8 cellular contexts compared by ENCODE assay signal in genomic region chr15:60006808-60007346, GRCh38. TPM values are rescaled to one million over a fixed set of nuclear protein-coding genes. Genes with fewer than 3 reads are reported as not detected.
A peak's percentile ranks its signal among the peaks of the same experiment; 100 is the strongest.
DNase-seq lines count a peak whose midpoint lies in the region; ATAC-seq and TF ChIP-seq lines count a peak whose summit lies in the region.

No MANE protein-coding gene starts in this region.

- no peak overlapping the region for H3K9ac ChIP-seq in BLaER1

- peaks cover 24 to 47% of the 10 kb centered on the region in 2 donors for H3K4me1 Mint-ChIP-seq in natural killer cell

- 14 to 16% methylated on average over 6 of the region's 6 CpGs for WGBS in gastroesophageal sphincter (ENCODE audit: low coverage in 1 of 2), 2 donors

- H3K4me3 Mint-ChIP-seq in natural killer cell = peak overlapping the region; percentile 96

- no peak overlapping the region for H3K27ac ChIP-seq in BLaER1
- peak overlapping the region; percentile 66 for H3K27ac ChIP-seq in KOPT-K1 (ENCODE audit: low read depth, low read length, poor library complexity, severe bottlenecking)
- no peak overlapping the region for H3K27ac ChIP-seq in gastroesophageal sphincter

- H4K20me1 ChIP-seq in BLaER1 = peaks cover 89% of the 10 kb centered on the region

- peak overlapping the region; percentile 81 for H3K4me2 ChIP-seq in BLaER1

- TF ChIP-seq CTCF in cardiac fibroblast (IDR thresholded peaks at IDR 0.05; ENCODE audit: low read depth, low read length) = no peak
- TF ChIP-seq CTCF in natural killer cell (IDR thresholded peaks at IDR 0.05) = no peak
- TF ChIP-seq CTCF in gastroesophageal sphincter (IDR thresholded peaks at IDR 0.05) = no peak

- H3K9me3 ChIP-seq in BLaER1 (peaks cover 26% of the 10 kb centered on the region), KOPT-K1 (ENCODE audit: insufficient read depth, low read length, poor library complexity, severe bottlenecking) (no peaks in the 10 kb centered on the region), gastroesophageal sphincter (no peaks in the 10 kb centered on the region)

- H3K36me3 ChIP-seq in BLaER1 = no peaks in the 10 kb centered on the region
- H3K36me3 ChIP-seq in KOPT-K1 (ENCODE audit: insufficient read depth, low read length) = no peaks in the 10 kb centered on the region
- no peaks in the 10 kb centered on the region for H3K36me3 ChIP-seq in gastroesophageal sphincter

- ATAC-seq in natural killer cell (no peak), gastroesophageal sphincter (no peak), HG03175 (IDR thresholded peaks at IDR 0.05; ENCODE audit: unreplicated experiment) (no peak)

- H3K27ac Mint-ChIP-seq in natural killer cell = peak overlapping the region; percentile 72 to 93

- no peak for TF ChIP-seq EP300 in gastroesophageal sphincter (IDR thresholded peaks at IDR 0.05)

- TF ChIP-seq POLR2A in gastroesophageal sphincter (IDR thresholded peaks at IDR 0.05) = no peak

- peaks cover 74 to 86% of the 10 kb centered on the region in 2 donors for H3K27me3 Mint-ChIP-seq in natural killer cell (ENCODE audit: low read depth in 2 of 2)

- H3K9me3 Mint-ChIP-seq in natural killer cell = no peaks in the 10 kb centered on the region

- no peak for DNase-seq in cardiac fibroblast (ENCODE audit: low read depth in 2 of 2)
- DNase-seq in natural killer cell = no peak
- DNase-seq in pons (ENCODE audit: low spot score) = no peak
- DNase-seq in NCI-H82 (lab: John Stamatoyannopoulos, UW) = no peak

- peaks cover 100% of the 10 kb centered on the region for H3K27me3 ChIP-seq in BLaER1
- peaks cover 100% of the 10 kb centered on the region for H3K27me3 ChIP-seq in gastroesophageal sphincter

- H3K4me3 ChIP-seq in BLaER1 = peak overlapping the region; percentile 63
- peak overlapping the region; percentile 43 to 49 for H3K4me3 ChIP-seq in cardiac fibroblast (replicated peaks in 1 of 2; ENCODE audit: low read depth in 2 of 2, low read length in 2 of 2)
- H3K4me3 ChIP-seq in gastroesophageal sphincter = peak overlapping the region in 1 of 2 donors; percentile 48

- no peaks in the 10 kb centered on the region for H3K36me3 Mint-ChIP-seq in natural killer cell

- intact Hi-C loops in natural killer cell (cut with micrococcal nuclease) = no loop called here

- H3K4me1 ChIP-seq in BLaER1 (peaks cover 20% of the 10 kb centered on the region), gastroesophageal sphincter (peaks cover 0 to 35% (median 24%) of the 10 kb centered on the region in 3 donors)

RNA-seq across cellular contexts. Expression of gene FOXB1, which starts 2.8 kb away (rescaled TPM):
- total RNA-seq in natural killer cell (not detected), gastroesophageal sphincter (not detected)
